1 cellular context compared by ENCODE assay signal in the genomic region with DNA sequence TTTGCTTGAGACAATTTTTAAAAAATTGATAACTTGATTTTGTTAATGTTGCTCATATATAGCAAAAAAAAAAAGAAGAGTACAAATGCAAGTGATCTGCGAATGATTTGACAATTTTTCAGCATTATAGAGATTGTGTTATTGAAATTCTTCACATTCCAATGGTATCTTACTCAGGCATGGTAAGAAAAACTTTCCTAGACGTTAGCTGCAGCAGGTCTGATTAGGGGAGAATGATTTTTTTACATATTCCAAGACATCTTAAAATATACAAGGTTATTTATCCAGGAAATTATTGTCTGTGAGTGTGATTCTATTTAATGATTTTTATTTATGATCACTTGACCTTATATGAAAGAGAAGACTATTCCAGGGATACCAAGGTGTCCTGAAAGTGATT.
TF ChIP-seq lines count a peak whose summit lies in the region.

No MANE protein-coding gene starts in this region.

TF ChIP-seq in SK-N-SH, 30 proteins besides CTCF, POLR2A, EP300 and RAD21 (continued from another document):
- TF ChIP-seq, protein P1, sequence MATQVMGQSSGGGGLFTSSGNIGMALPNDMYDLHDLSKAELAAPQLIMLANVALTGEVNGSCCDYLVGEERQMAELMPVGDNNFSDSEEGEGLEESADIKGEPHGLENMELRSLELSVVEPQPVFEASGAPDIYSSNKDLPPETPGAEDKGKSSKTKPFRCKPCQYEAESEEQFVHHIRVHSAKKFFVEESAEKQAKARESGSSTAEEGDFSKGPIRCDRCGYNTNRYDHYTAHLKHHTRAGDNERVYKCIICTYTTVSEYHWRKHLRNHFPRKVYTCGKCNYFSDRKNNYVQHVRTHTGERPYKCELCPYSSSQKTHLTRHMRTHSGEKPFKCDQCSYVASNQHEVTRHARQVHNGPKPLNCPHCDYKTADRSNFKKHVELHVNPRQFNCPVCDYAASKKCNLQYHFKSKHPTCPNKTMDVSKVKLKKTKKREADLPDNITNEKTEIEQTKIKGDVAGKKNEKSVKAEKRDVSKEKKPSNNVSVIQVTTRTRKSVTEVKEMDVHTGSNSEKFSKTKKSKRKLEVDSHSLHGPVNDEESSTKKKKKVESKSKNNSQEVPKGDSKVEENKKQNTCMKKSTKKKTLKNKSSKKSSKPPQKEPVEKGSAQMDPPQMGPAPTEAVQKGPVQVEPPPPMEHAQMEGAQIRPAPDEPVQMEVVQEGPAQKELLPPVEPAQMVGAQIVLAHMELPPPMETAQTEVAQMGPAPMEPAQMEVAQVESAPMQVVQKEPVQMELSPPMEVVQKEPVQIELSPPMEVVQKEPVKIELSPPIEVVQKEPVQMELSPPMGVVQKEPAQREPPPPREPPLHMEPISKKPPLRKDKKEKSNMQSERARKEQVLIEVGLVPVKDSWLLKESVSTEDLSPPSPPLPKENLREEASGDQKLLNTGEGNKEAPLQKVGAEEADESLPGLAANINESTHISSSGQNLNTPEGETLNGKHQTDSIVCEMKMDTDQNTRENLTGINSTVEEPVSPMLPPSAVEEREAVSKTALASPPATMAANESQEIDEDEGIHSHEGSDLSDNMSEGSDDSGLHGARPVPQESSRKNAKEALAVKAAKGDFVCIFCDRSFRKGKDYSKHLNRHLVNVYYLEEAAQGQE (IDR thresholded peaks at IDR 0.05; ENCODE audit: low read depth, low read length), result no peak
- TF ChIP-seq, protein P2, sequence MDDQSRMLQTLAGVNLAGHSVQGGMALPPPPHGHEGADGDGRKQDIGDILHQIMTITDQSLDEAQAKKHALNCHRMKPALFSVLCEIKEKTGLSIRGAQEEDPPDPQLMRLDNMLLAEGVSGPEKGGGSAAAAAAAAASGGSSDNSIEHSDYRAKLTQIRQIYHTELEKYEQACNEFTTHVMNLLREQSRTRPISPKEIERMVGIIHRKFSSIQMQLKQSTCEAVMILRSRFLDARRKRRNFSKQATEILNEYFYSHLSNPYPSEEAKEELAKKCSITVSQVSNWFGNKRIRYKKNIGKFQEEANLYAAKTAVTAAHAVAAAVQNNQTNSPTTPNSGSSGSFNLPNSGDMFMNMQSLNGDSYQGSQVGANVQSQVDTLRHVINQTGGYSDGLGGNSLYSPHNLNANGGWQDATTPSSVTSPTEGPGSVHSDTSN (IDR thresholded peaks at IDR 0.05), result no peak
- no peak for TF ChIP-seq IRF3 (IDR thresholded peaks at IDR 0.05; ENCODE audit: low read depth, low read length)
- TF ChIP-seq NFIC (IDR thresholded peaks at IDR 0.05; ENCODE audit: borderline replicate concordance), result no peak
- TF ChIP-seq ELF1 (IDR thresholded peaks at IDR 0.05), result no peak
- no peak for TF ChIP-seq NRF1 (IDR thresholded peaks at IDR 0.05; ENCODE audit: low read depth, low read length)
- no peak for TF ChIP-seq MXI1 (IDR thresholded peaks at IDR 0.05; ENCODE audit: low read depth, low read length)
- TF ChIP-seq POLR2AphosphoS5 (IDR thresholded peaks at IDR 0.05; ENCODE audit: low read depth, low read length), result no peak
- TF ChIP-seq FOXJ3 (CRISPR knock-in tag; IDR thresholded peaks at IDR 0.05), result no peak
- TF ChIP-seq FOSL2 (IDR thresholded peaks at IDR 0.05; ENCODE audit: borderline replicate concordance, low read depth), result no peak
- no peak for TF ChIP-seq TAF1 (IDR thresholded peaks at IDR 0.05; ENCODE audit: borderline replicate concordance, low read depth, low read length)
- TF ChIP-seq CHD2 (IDR thresholded peaks at IDR 0.05; ENCODE audit: low read length, partially characterized antibody), result no peak
- TF ChIP-seq, protein P3, sequence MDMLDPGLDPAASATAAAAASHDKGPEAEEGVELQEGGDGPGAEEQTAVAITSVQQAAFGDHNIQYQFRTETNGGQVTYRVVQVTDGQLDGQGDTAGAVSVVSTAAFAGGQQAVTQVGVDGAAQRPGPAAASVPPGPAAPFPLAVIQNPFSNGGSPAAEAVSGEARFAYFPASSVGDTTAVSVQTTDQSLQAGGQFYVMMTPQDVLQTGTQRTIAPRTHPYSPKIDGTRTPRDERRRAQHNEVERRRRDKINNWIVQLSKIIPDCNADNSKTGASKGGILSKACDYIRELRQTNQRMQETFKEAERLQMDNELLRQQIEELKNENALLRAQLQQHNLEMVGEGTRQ (IDR thresholded peaks at IDR 0.05; ENCODE audit: borderline replicate concordance, low read depth, low read length), result no peak
- no peak for TF ChIP-seq MEF2A (IDR thresholded peaks at IDR 0.05; ENCODE audit: borderline replicate concordance, low read depth)
